In the genomic region with DNA sequence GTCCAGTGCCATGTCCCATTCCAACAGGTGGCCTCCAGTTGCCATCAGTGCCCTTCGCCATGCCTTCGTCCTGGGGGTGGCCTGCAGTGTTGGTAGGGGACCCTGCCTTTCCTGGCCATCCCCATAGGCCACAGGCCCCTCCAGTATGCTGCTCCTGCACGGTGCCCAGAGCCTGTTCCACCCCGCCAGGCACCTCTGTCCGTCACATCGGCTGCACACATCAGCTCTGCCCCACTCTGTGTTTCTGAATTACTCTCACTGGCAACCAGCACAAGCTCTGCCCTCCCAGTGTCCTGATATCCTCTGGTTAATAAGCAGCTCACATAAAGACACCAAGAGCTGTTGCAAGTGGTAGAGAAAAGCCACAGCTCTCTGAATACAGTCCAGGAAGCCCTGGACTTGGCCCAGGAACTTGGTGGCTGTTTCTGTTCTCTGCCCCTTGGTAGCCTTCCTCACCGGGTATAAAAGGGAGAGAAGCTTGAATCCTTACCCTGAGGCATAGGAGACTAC, we compare ENCODE assay signal across 10 cellular contexts. TPM values are rescaled to one million over a fixed set of nuclear protein-coding genes. Genes with fewer than 3 reads are reported as not detected.
DNase-seq lines count a peak whose midpoint lies in the region; ATAC-seq and TF ChIP-seq lines count a peak whose summit lies in the region.
"Had no signal": no experiment of that assay in that cellular context is flagged by ENCODE, and none has a peak within 500 bp of the region (broad histone marks: within the 10 kb centered on the region; RNA-seq: fewer than 3 reads in every experiment).

No MANE protein-coding gene starts in this region.

- ATAC-seq in HG03460 (IDR thresholded peaks at IDR 0.05; ENCODE audit: unreplicated experiment) (peak; percentile 58), left lobe of liver (peak; percentile 60), esophagus mucosa (no peak)
- ATAC-seq: activated CD4-positive, CD25-positive, alpha-beta regulatory T cell treated with anti-CD3 and anti-CD28 coated beads, Interleukin-2, amount 50 U/mL, for 24 hours had no signal

- TF ChIP-seq EP300 in stomach (IDR thresholded peaks at IDR 0.05) = no peak

- peak overlapping the region; percentile 2 to 84 (median 78) for H3K27ac ChIP-seq in stomach

- no peaks in the 10 kb centered on the region for H3K9me3 ChIP-seq in stomach

- no peak for TF ChIP-seq CTCF in stomach (IDR thresholded peaks at IDR 0.05)

- H3K4me1 ChIP-seq in stomach = peaks cover 53 to 72% (median 60%) of the 10 kb centered on the region in 4 donors

- no peak overlapping the region for H3K27ac Mint-ChIP-seq in activated T-helper 2 cell treated with anti-CD3 and anti-CD28 coated beads, Interferon-gamma antibody, Interleukin-2, Interleukin-4, amounts not matched to agents 10 μg/mL and 5 μg/mL and 100 μg/mL, durations not matched to agents 14 hours and 24 hours and 36 hours
- H3K27ac Mint-ChIP-seq: natural killer cell treated with Interleukin-12 subunit alpha and Interleukin-12 subunit beta and Interleukin-15 and Interleukin-18, amount 100 ng/mL, for 72 hours had no signal

- peaks cover 0 to 10% (median 0%) of the 10 kb centered on the region in 4 donors for H3K36me3 ChIP-seq in stomach

- DNase-seq in cerebellar cortex (ENCODE audit: low spot score) = peak; percentile 14
- peak; percentile 89 for DNase-seq in left lobe of liver (ENCODE audit: low spot score)
- DNase-seq in stomach = peak; percentile 45
- no peak for DNase-seq in DMS79 treated with DMSO at 0.1 percent for 48 hours (lab: John Stamatoyannopoulos, UW)
- DNase-seq in activated T-helper 2 cell treated with anti-CD3 and anti-CD28 coated beads, Interferon-gamma antibody, Interleukin-2, Interleukin-4, amounts not matched to agents 10 μg/mL and 5 μg/mL and 100 μg/mL, durations not matched to agents 14 hours and 24 hours and 36 hours (ENCODE audit: low spot score) = no peak
- no peak for DNase-seq in activated CD4-positive, CD25-positive, alpha-beta regulatory T cell treated with anti-CD3 and anti-CD28 coated beads, Interleukin-2, amount 50 U/mL, for 72 hours

- no peak overlapping the region for H3K4me3 ChIP-seq in stomach

- intact Hi-C loops in stomach (cut with DNase I; ENCODE audit: low total_unique reads) = no loop called here
- intact Hi-C loops in activated T-helper 2 cell treated with anti-CD3 and anti-CD28 coated beads, Interferon-gamma antibody, Interleukin-2, Interleukin-4, amounts not matched to agents 10 μg/mL and 5 μg/mL and 100 μg/mL, durations not matched to agents 14 hours and 24 hours and 36 hours (cut with micrococcal nuclease) = no loop called here

- H3K27me3 Mint-ChIP-seq in activated T-helper 2 cell treated with anti-CD3 and anti-CD28 coated beads, Interferon-gamma antibody, Interleukin-2, Interleukin-4, amounts not matched to agents 10 μg/mL and 5 μg/mL and 100 μg/mL, durations not matched to agents 14 hours and 24 hours and 36 hours (ENCODE audit: low read depth) = no peaks in the 10 kb centered on the region
- H3K27me3 Mint-ChIP-seq: natural killer cell treated with Interleukin-12 subunit alpha and Interleukin-12 subunit beta and Interleukin-15 and Interleukin-18, amount 100 ng/mL, for 72 hours had no signal

- no peak overlapping the region for H3K4me3 Mint-ChIP-seq in activated T-helper 2 cell treated with anti-CD3 and anti-CD28 coated beads, Interferon-gamma antibody, Interleukin-2, Interleukin-4, amounts not matched to agents 10 μg/mL and 5 μg/mL and 100 μg/mL, durations not matched to agents 14 hours and 24 hours and 36 hours (ENCODE audit: low read depth)
- H3K4me3 Mint-ChIP-seq: natural killer cell treated with Interleukin-12 subunit alpha and Interleukin-12 subunit beta and Interleukin-15 and Interleukin-18, amount 100 ng/mL, for 72 hours had no signal

- 53 to 76% (median 64%) methylated on average over 6 to 7 of the region's 7 CpGs for WGBS in stomach, 5 donors

- no peak for TF ChIP-seq POLR2A in stomach (IDR thresholded peaks at IDR 0.05)

- H3K27me3 ChIP-seq in stomach = no peaks in the 10 kb centered on the region

- no peaks in the 10 kb centered on the region for H3K36me3 Mint-ChIP-seq in activated T-helper 2 cell treated with anti-CD3 and anti-CD28 coated beads, Interferon-gamma antibody, Interleukin-2, Interleukin-4, amounts not matched to agents 10 μg/mL and 5 μg/mL and 100 μg/mL, durations not matched to agents 14 hours and 24 hours and 36 hours (ENCODE audit: low read depth)
- H3K36me3 Mint-ChIP-seq: natural killer cell treated with Interleukin-12 subunit alpha and Interleukin-12 subunit beta and Interleukin-15 and Interleukin-18, amount 100 ng/mL, for 72 hours had no signal

- H3K9me3 Mint-ChIP-seq in activated T-helper 2 cell treated with anti-CD3 and anti-CD28 coated beads, Interferon-gamma antibody, Interleukin-2, Interleukin-4, amounts not matched to agents 10 μg/mL and 5 μg/mL and 100 μg/mL, durations not matched to agents 14 hours and 24 hours and 36 hours = no peaks in the 10 kb centered on the region
- H3K9me3 Mint-ChIP-seq: natural killer cell treated with Interleukin-12 subunit alpha and Interleukin-12 subunit beta and Interleukin-15 and Interleukin-18, amount 100 ng/mL, for 72 hours had no signal

- peaks cover 2% of the 10 kb centered on the region for H3K4me1 Mint-ChIP-seq in activated T-helper 2 cell treated with anti-CD3 and anti-CD28 coated beads, Interferon-gamma antibody, Interleukin-2, Interleukin-4, amounts not matched to agents 10 μg/mL and 5 μg/mL and 100 μg/mL, durations not matched to agents 14 hours and 24 hours and 36 hours (ENCODE audit: low read depth)

RNA-seq across cellular contexts. Expression of a gene that starts 31.3 kb away (rescaled TPM):
- total RNA-seq in left lobe of liver (118 TPM), stomach (100 to 1,000 TPM; 102 to 202 (median 118) TPM), esophagus mucosa (194 TPM)
- 10 to 100 TPM; 14.1 to 29.6 (median 23.7) TPM for polyA plus RNA-seq in stomach
- total RNA-seq in activated T-helper 2 cell treated with anti-CD3 and anti-CD28 coated beads, Interferon-gamma antibody, Interleukin-2, Interleukin-4, amounts not matched to agents 10 μg/mL and 5 μg/mL and 100 μg/mL, durations not matched to agents 14 hours and 24 hours and 36 hours = 213 and 219 TPM in 2 replicates

Comparison
In these comparisons a context has a peak if more than half of its experiments do, and no peak if none do; other contexts are left out.
1. DNase-seq: peak in cerebellar cortex (single experiment), left lobe of liver (single experiment) and stomach (single experiment); none in DMS79 treated with DMSO at 0.1 percent for 48 hours (single experiment), activated T-helper 2 cell treated with anti-CD3 and anti-CD28 coated beads, Interferon-gamma antibody, Interleukin-2, Interleukin-4, amounts not matched to agents 10 μg/mL and 5 μg/mL and 100 μg/mL, durations not matched to agents 14 hours and 24 hours and 36 hours (single experiment) and activated CD4-positive, CD25-positive, alpha-beta regulatory T cell treated with anti-CD3 and anti-CD28 coated beads, Interleukin-2, amount 50 U/mL, for 72 hours (single experiment).